8 cellular contexts compared by ENCODE assay signal in the genomic region with DNA sequence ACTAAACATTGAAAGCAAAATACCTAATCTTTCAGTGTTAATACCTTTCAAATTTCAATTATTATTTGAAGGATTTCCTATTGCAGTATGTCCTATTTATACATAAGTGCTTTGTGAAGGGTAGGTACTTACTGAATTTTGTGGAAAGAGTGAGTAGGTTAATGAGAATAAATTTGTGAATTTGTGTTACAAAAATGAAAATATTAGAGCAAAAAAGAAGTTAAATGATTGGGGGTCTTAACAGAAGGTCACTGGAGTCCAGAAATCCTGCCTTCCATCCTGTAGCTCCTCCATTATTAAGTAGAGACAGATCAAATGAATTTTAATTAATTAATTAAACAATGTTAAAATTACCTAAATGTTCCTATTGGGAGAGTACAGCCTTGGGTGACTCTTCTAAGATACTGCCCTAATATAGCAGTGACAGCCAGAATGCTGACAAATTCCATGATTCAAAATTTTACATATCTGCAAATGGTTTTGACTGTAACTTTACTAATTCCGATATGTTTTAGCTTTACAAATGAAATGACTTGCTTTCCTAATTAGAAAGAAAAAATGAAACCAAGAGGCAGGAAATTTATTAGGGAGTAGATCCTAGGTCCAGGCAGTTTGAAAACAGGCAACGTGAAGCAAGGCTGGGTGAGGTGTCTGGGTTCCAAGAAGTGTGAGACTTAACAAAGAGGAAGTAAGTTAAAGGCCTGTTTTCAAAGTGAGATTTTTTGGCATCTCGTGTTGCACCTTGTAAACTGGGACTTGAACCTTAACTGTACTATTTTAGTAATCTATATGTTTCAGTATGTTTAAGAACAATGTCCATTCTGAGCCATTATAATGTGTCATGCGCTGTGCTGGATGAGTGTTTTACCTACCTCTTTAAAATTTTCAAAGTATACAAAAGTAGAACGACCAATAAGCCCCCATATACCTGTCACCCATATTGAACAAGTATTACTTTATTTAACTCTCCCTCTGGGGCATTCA. TPM values are rescaled to one million over a fixed set of nuclear protein-coding genes. Genes with fewer than 3 reads are reported as not detected.
DNase-seq lines count a peak whose midpoint lies in the region; ATAC-seq and TF ChIP-seq lines count a peak whose summit lies in the region.

No MANE protein-coding gene starts in this region.

- DNase-seq in heart left ventricle, result no peak
- no peak for DNase-seq in left cardiac atrium
- DNase-seq in hepatocyte (ENCODE audit: low spot score), result no peak
- DNase-seq in NCI-H2029 treated with DMSO at 0.1 percent for 48 hours (lab: John Stamatoyannopoulos, UW), result no peak
- no peak for DNase-seq in NCI-H1694 (lab: John Stamatoyannopoulos, UW)

- no peaks in the 10 kb centered on the region for H4K20me1 ChIP-seq in hepatocyte (ENCODE audit: insufficient read depth, poor library complexity, severe bottlenecking)

- no peak overlapping the region for H3K4me2 ChIP-seq in hepatocyte

- no peaks in the 10 kb centered on the region for H3K27me3 ChIP-seq in heart left ventricle
- H3K27me3 ChIP-seq in thymus (ENCODE audit: control insufficient read depth, insufficient read depth), result no peaks in the 10 kb centered on the region
- peaks cover 2% of the 10 kb centered on the region for H3K27me3 ChIP-seq in hepatocyte

- H3K36me3 ChIP-seq in heart left ventricle (peaks cover 0 to 28% (median 0%) of the 10 kb centered on the region in 9 donors), thymus (ENCODE audit: control insufficient read depth, insufficient read depth) (peaks cover 28% of the 10 kb centered on the region), hepatocyte (replicated peaks; ENCODE audit: insufficient read depth, low read depth) (no peaks in the 10 kb centered on the region)

- H3K27ac ChIP-seq in heart left ventricle (peak overlapping the region in 6 of 12 donors; percentile 20 to 90 (median 64)), thymus (ENCODE audit: low read depth) (peak overlapping the region; percentile 43), hepatocyte (no peak overlapping the region)

- H3K27ac Mint-ChIP-seq in activated T-helper 17 cell treated with anti-CD3 and anti-CD28 coated beads, Interleukin-2, amount 50 U/mL, for 72 hours, result peak overlapping the region; percentile 98

- intact Hi-C loops in heart left ventricle (cut with DNase I) (no loop called here), left cardiac atrium (cut with DNase I) (no loop called here)

- H3K9me3 Mint-ChIP-seq in activated T-helper 17 cell treated with anti-CD3 and anti-CD28 coated beads, Interleukin-2, amount 50 U/mL, for 72 hours, result no peaks in the 10 kb centered on the region

- peaks cover 37% of the 10 kb centered on the region for H3K4me1 Mint-ChIP-seq in activated T-helper 17 cell treated with anti-CD3 and anti-CD28 coated beads, Interleukin-2, amount 50 U/mL, for 72 hours

- 70 to 76% (median 71%) methylated on average over 5 of the region's 5 CpGs for WGBS in heart left ventricle, 4 donors
- WGBS in thymus, result 28% methylated on average over 5 of the region's 5 CpGs
- 76% methylated on average over 5 of the region's 5 CpGs for WGBS in hepatocyte (ENCODE audit: low lambda C conversion rate, missing lambda C conversion rate)

- H3K9me3 ChIP-seq in heart left ventricle, result no peaks in the 10 kb centered on the region
- peaks cover 4% of the 10 kb centered on the region for H3K9me3 ChIP-seq in thymus (ENCODE audit: control insufficient read depth)
- H3K9me3 ChIP-seq in hepatocyte (ENCODE audit: low read depth), result no peaks in the 10 kb centered on the region

- H3K4me3 Mint-ChIP-seq in activated T-helper 17 cell treated with anti-CD3 and anti-CD28 coated beads, Interleukin-2, amount 50 U/mL, for 72 hours, result peak overlapping the region; percentile 99

- H3K4me1 ChIP-seq in heart left ventricle, result peaks cover 0 to 78% (median 7%) of the 10 kb centered on the region in 12 donors
- peaks cover 23% of the 10 kb centered on the region for H3K4me1 ChIP-seq in thymus (ENCODE audit: control insufficient read depth, insufficient read depth, low read length)
- H3K4me1 ChIP-seq in hepatocyte (ENCODE audit: insufficient read depth), result no peaks in the 10 kb centered on the region

- H3K4me3 ChIP-seq in heart left ventricle, result peak overlapping the region in 8 of 12 donors; percentile 43 to 64 (median 56)
- peak overlapping the region; percentile 45 for H3K4me3 ChIP-seq in thymus (ENCODE audit: low read length)
- no peak overlapping the region for H3K4me3 ChIP-seq in hepatocyte

- no peak for TF ChIP-seq CTCF in heart left ventricle (IDR thresholded peaks at IDR 0.05)
- no peak for TF ChIP-seq CTCF in hepatocyte (IDR thresholded peaks at IDR 0.05; ENCODE audit: poor library complexity)

- H3K9me2 ChIP-seq in hepatocyte (replicated peaks; ENCODE audit: insufficient read depth), result no peaks in the 10 kb centered on the region

- H3K36me3 Mint-ChIP-seq in activated T-helper 17 cell treated with anti-CD3 and anti-CD28 coated beads, Interleukin-2, amount 50 U/mL, for 72 hours (ENCODE audit: low read depth), result peaks cover 44% of the 10 kb centered on the region

- no peak overlapping the region for H2AFZ ChIP-seq in hepatocyte

- no peaks in the 10 kb centered on the region for H3K79me2 ChIP-seq in hepatocyte

- TF ChIP-seq POLR2A in heart left ventricle (IDR thresholded peaks at IDR 0.05), result no peak

- no peaks in the 10 kb centered on the region for H3K27me3 Mint-ChIP-seq in activated T-helper 17 cell treated with anti-CD3 and anti-CD28 coated beads, Interleukin-2, amount 50 U/mL, for 72 hours

- peak in 1 of 4 donors; percentile 48 for ATAC-seq in heart left ventricle
- no peak for ATAC-seq in left cardiac atrium
- peak; percentile 29 for ATAC-seq in HG03354 (IDR thresholded peaks at IDR 0.05; ENCODE audit: poor library complexity, severe bottlenecking, unreplicated experiment)
- ATAC-seq in activated T-helper 17 cell treated with anti-CD3 and anti-CD28 coated beads, Interleukin-2, amount 50 U/mL, for 72 hours (replicated peaks), result peak; percentile 45

RNA-seq across cellular contexts. Expression of a gene that starts 1.5 kb away (rescaled TPM):
- 10 to 100 TPM in 1 of 9 donors, 1 to 10 TPM in 7, under 1 TPM in 1; 0.81 to 11.0 (median 1.8) TPM for total RNA-seq in heart left ventricle
- polyA plus RNA-seq in heart left ventricle, result under 1 TPM; 0.15 to 0.28 TPM
- 1 to 10 TPM; 2.4 to 3.0 TPM for total RNA-seq in left cardiac atrium
- total RNA-seq in activated T-helper 17 cell treated with anti-CD3 and anti-CD28 coated beads, Interleukin-2, amount 50 U/mL, for 72 hours, result 10 to 100 TPM; 21.6 to 25.7 TPM
- 2.2 TPM for polyA plus RNA-seq in thymus
- 0.03 and 0.04 TPM in 2 replicates for total RNA-seq in hepatocyte
- polyA plus RNA-seq in hepatocyte, result 0.25 and 0.56 TPM in 2 replicates

Comparison
In these comparisons a context has a peak if more than half of its experiments do, and no peak if none do; other contexts are left out.
1. ATAC-seq: peak in HG03354 (single experiment) and activated T-helper 17 cell treated with anti-CD3 and anti-CD28 coated beads, Interleukin-2, amount 50 U/mL, for 72 hours (single experiment); none in left cardiac atrium (0 of 2).